Comparison of ENCODE assay signal across 9 cellular contexts in the genomic region with DNA sequence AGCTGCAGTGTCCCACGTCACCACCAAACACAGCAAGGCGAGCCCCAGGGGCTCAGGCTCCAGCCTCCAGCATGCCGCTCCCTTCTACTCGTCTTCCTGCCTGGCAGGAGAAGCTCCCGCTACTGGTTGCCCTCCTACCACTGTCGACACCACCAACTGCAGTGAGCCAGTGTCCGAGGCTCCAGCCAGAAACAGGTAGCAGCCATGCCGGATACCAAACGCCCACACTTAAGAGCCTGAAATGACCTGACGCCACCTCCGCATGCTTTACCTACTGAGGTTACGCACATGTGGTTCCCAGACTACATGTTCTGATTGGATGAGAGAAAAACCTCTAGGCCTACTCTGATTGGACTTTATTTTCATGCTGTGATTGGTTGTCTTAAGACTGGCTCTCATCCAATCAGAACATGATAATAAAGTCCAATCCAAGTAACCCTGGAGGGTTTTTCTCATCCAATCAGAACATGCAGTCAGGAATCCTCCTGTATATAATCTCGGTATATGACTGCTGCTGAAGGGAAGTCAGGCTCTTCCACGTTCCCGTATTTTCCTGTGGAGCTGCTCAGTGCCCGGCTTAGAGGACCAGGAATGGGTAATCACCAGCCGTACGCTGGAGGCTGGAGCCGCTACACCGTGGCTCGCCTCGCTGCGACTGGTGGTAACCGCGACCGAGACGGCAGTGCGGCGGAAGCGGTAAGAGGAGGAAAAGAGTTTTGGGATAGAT. TPM values are rescaled to one million over a fixed set of nuclear protein-coding genes. Genes with fewer than 3 reads are reported as not detected.
A peak's percentile ranks its signal among the peaks of the same experiment; 100 is the strongest.
DNase-seq lines count a peak whose midpoint lies in the region; TF ChIP-seq lines count a peak whose summit lies in the region.
"Not testable (repeated sequence)": the region's sequence is repeated elsewhere in the genome, so short reads cannot be mapped to it uniquely, and the experiment has no call there.
"Had no signal": no experiment of that assay in that cellular context is flagged by ENCODE, and none has a peak within 500 bp of the region (broad histone marks: within the 10 kb centered on the region; RNA-seq: fewer than 3 reads in every experiment).

A gene (minus strand): TSS at position 120 of the 727 bp plus-strand sequence. CDS start 8,707 bp downstream, outside the sequence.

- H3K27me3 Mint-ChIP-seq in Caco-2 (ENCODE audit: insufficient read depth, unreplicated experiment), result not testable (repeated sequence)

- not testable (repeated sequence) for H3K36me3 ChIP-seq in Caco-2 (ENCODE audit: control insufficient read depth, insufficient read depth, low read length); mesenchymal stem cell (ENCODE audit: control insufficient read depth in 1 of 2, insufficient read depth in 2 of 2, low read depth in 1 of 2, low read length in 2 of 2); trophoblast cell (ENCODE audit: control insufficient read depth in 1 of 2, insufficient read depth in 2 of 2, low read length in 2 of 2)

- DNase-seq in Caco-2, result peak; percentile 79 to 87
- DNase-seq in H4 (ENCODE audit: low spot score), result peak; percentile 70
- DNase-seq in NCI-H146 (lab: John Stamatoyannopoulos, UW), result peak; percentile 77
- DNase-seq in NCI-H748 treated with DMSO at 0.1 percent for 48 hours (lab: John Stamatoyannopoulos, UW), result peak; percentile 45
- DNase-seq in SW480 (ENCODE audit: low spot score), result peak; percentile 16
- not testable (repeated sequence) for DNase-seq in fibroblast of villous mesenchyme (ENCODE audit: low read depth)
- DNase-seq in mesenchymal stem cell, result peak; percentile 42
- peak; percentile 60 to 64 for DNase-seq in trophoblast cell

- not testable (repeated sequence) for H3K18ac ChIP-seq in mesenchymal stem cell (ENCODE audit: low read depth in 1 of 2, low read length in 2 of 2); trophoblast cell (ENCODE audit: low read length)

- not testable (repeated sequence) for H3K4me1 Mint-ChIP-seq in Caco-2 (ENCODE audit: low read depth, unreplicated experiment)

- POLR2A ChIA-PET in Caco-2 (lab: Charles Lee), result interaction anchor here (0.6 kb wide), 1 partner anchor 1080 kb away, joined by 19 read pairs; a partner anchor contains a TSS

- not testable (repeated sequence) for H4K8ac ChIP-seq in mesenchymal stem cell (ENCODE audit: low read length); trophoblast cell (ENCODE audit: low read depth, low read length)

- H3K36me3 Mint-ChIP-seq in Caco-2 (ENCODE audit: insufficient read depth, unreplicated experiment), result peaks cover 23% of the 10 kb centered on the region

- CTCF ChIA-PET in Caco-2 (lab: Charles Lee), result interaction anchor here (0.6 kb wide), 1 partner anchor 1080 kb away, joined by 5 read pairs; a partner anchor contains a TSS

- 81% methylated on average over 12 of the region's 30 CpGs for WGBS in mesenchymal stem cell
- WGBS in trophoblast cell (ENCODE audit: extremely low coverage, insufficient coverage, insufficient read length), result no CpG with 5 or more reads among the region's 30 CpGs

- intact Hi-C loops in Caco-2 (cut with micrococcal nuclease; ENCODE audit: unreplicated experiment), result not testable (repeated sequence)

- not testable (repeated sequence) for TF ChIP-seq CTCF in Caco-2 (IDR thresholded peaks at IDR 0.05; ENCODE audit: insufficient read depth in 1 of 2, low read depth in 1 of 2, low read length in 1 of 2, severe bottlenecking in 1 of 2, unreplicated experiment in 1 of 2); fibroblast of villous mesenchyme (IDR thresholded peaks at IDR 0.05; ENCODE audit: insufficient read depth, low read depth, low read length)

- not testable (repeated sequence) for H3K14ac ChIP-seq in mesenchymal stem cell (ENCODE audit: low read length in 2 of 2); trophoblast cell (ENCODE audit: low read length)

- H3K4me3 ChIP-seq in Caco-2 (ENCODE audit: low read depth, low read length), result peak within 1 kb of the TSS; percentile 56
- H3K4me3 ChIP-seq in fibroblast of villous mesenchyme (ENCODE audit: low read depth, low read length), result peak within 1 kb of the TSS; percentile 12
- H3K4me3 ChIP-seq in mesenchymal stem cell (ENCODE audit: insufficient read depth in 1 of 2, low read depth in 1 of 2, low read length in 2 of 2); trophoblast cell (ENCODE audit: low read depth, low read length): not testable (repeated sequence)

- BruUV-seq in Caco-2 (replicated peaks; lab: Mats Ljungman, UMichigan), result not testable (repeated sequence)

- not testable (repeated sequence) for H2AFZ ChIP-seq in mesenchymal stem cell (ENCODE audit: low read depth, low read length); trophoblast cell (ENCODE audit: insufficient read depth, low read length, poor library complexity)

- H2BK15ac ChIP-seq in mesenchymal stem cell (ENCODE audit: low read depth, poor library complexity, severe bottlenecking), result not testable (repeated sequence)

- not testable (repeated sequence) for H3K27ac ChIP-seq in mesenchymal stem cell (ENCODE audit: low read length, poor library complexity, severe bottlenecking); trophoblast cell (ENCODE audit: low read depth, low read length)

- H3K4me1 ChIP-seq in Caco-2; mesenchymal stem cell (ENCODE audit: control insufficient read depth, insufficient read depth, low read depth, low read length); trophoblast cell (ENCODE audit: control insufficient read depth in 1 of 2, insufficient read depth in 2 of 2, low read length in 2 of 2): not testable (repeated sequence)

- not testable (repeated sequence) for H3K79me2 ChIP-seq in trophoblast cell (ENCODE audit: control insufficient read depth, insufficient read depth, low read length, poor library complexity)

- not testable (repeated sequence) for H3K79me1 ChIP-seq in mesenchymal stem cell (replicated peaks; ENCODE audit: low read length, poor library complexity, severe bottlenecking); trophoblast cell (ENCODE audit: low read length)

- not testable (repeated sequence) for H3K4ac ChIP-seq in mesenchymal stem cell (ENCODE audit: low read depth in 1 of 2, low read length in 2 of 2); trophoblast cell (ENCODE audit: low read depth, low read length)

- not testable (repeated sequence) for H3K9me3 Mint-ChIP-seq in Caco-2 (ENCODE audit: unreplicated experiment)

- not testable (repeated sequence) for H4K91ac ChIP-seq in mesenchymal stem cell (ENCODE audit: low read length); trophoblast cell (ENCODE audit: low read depth, low read length)

- not testable (repeated sequence) for H3K4me2 ChIP-seq in mesenchymal stem cell (ENCODE audit: low read length, poor library complexity, severe bottlenecking); trophoblast cell (ENCODE audit: low read length)

- not testable (repeated sequence) for H3K9ac ChIP-seq in mesenchymal stem cell (ENCODE audit: low read length); trophoblast cell (ENCODE audit: low read length)

- H3K27me3 ChIP-seq in Caco-2 (replicated peaks; ENCODE audit: control insufficient read depth, insufficient read depth, low read length); mesenchymal stem cell (ENCODE audit: control insufficient read depth in 1 of 2, insufficient read depth in 1 of 2, low read length in 2 of 2); trophoblast cell (ENCODE audit: insufficient read depth, low read length): not testable (repeated sequence)

- H3K23ac ChIP-seq in mesenchymal stem cell (ENCODE audit: low read length in 2 of 2); trophoblast cell (ENCODE audit: low read length): not testable (repeated sequence)

- H3K9me3 ChIP-seq in Caco-2; mesenchymal stem cell (ENCODE audit: control insufficient read depth, low read length); trophoblast cell (ENCODE audit: insufficient read depth, low read depth, low read length): not testable (repeated sequence)

- H2BK120ac ChIP-seq in mesenchymal stem cell (ENCODE audit: low read depth, low read length); trophoblast cell (ENCODE audit: insufficient read depth, low read length, poor library complexity): not testable (repeated sequence)

- H4K12ac ChIP-seq in trophoblast cell (ENCODE audit: low read depth, low read length), result not testable (repeated sequence)

- H2BK12ac ChIP-seq in mesenchymal stem cell (ENCODE audit: low read length in 2 of 2); trophoblast cell (ENCODE audit: low read length): not testable (repeated sequence)

- peak within 1 kb of the TSS; percentile 98 for H3K27ac Mint-ChIP-seq in Caco-2 (ENCODE audit: unreplicated experiment)

- H3K4me3 Mint-ChIP-seq in Caco-2 (ENCODE audit: unreplicated experiment), result peak within 1 kb of the TSS; percentile 99

- not testable (repeated sequence) for H2BK5ac ChIP-seq in mesenchymal stem cell (ENCODE audit: low read depth, low read length, poor library complexity, severe bottlenecking); trophoblast cell (ENCODE audit: low read depth, low read length, poor library complexity)

- H2AK5ac ChIP-seq in mesenchymal stem cell (ENCODE audit: low read length, severe bottlenecking); trophoblast cell (ENCODE audit: low read length): not testable (repeated sequence)

RNA-seq across cellular contexts. Expression of the gene that starts here (rescaled TPM):
- 20.1 and 21.8 TPM in 2 replicates for total RNA-seq in Caco-2 (2022)
- total RNA-seq in H4 (2014; rRNA removed; shearing (Covaris generic)), result 1.9 and 2.1 TPM in 2 replicates
- total RNA-seq in fibroblast of villous mesenchyme, result 4.8 TPM in 1 of 2 replicates, not detected in the other
- 0.11 TPM for polyA plus RNA-seq in mesenchymal stem cell (2013, experiment 1 of 2)
- polyA plus RNA-seq in mesenchymal stem cell (2013, experiment 2 of 2), result 0.10 TPM
- 0.01 and 0.03 TPM in 2 replicates for polyA plus RNA-seq in trophoblast cell (2013)
- total RNA-seq: Right ventricle myocardium superior had no signal
